Comparison of ENCODE assay signal across 10 cellular contexts in the genomic region with DNA sequence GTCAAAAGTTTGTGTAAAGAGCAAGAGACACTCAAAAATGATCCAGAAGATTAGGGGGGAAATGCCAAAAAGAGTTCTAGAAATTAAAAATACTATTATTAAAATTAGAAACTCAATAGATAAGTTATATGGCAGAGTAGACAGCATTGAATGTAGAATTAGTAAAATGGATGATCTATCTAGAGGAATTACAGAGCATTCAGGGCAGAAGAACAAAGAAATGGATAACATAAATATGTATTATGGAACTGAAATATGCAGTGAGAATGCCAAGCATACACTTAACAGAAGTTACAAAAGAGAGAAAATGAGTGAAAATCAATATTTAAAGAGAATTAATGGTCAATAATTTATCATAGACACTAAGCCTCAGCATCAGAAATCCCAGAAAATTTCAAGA. TPM values are rescaled to one million over a fixed set of nuclear protein-coding genes. Genes with fewer than 3 reads are reported as not detected.
"Had no signal": no experiment of that assay in that cellular context is flagged by ENCODE, and none has a peak within 500 bp of the region (broad histone marks: within the 10 kb centered on the region; RNA-seq: fewer than 3 reads in every experiment).

No MANE protein-coding gene starts in this region.

- H3K4me2 ChIP-seq: KMS-11 had no signal

- H3K27me3 Mint-ChIP-seq: IgD-negative memory B cell had no signal

- DNase-seq: IMR-90, KBM-7, KG1 had no signal

- H3K27ac Mint-ChIP-seq: IgD-negative memory B cell had no signal

- H3K4me3 ChIP-seq: K562 had no signal

- H3K27ac ChIP-seq: HL-60, KMS-11 had no signal

- H3K4me3 Mint-ChIP-seq: IgD-negative memory B cell had no signal

- ATAC-seq: HepG2, K562 had no signal

- H3K9ac ChIP-seq: KMS-11 had no signal

- H3K4me1 Mint-ChIP-seq: IgD-negative memory B cell had no signal

RNA-seq across cellular contexts. Expression of a gene that starts 33.2 kb away (rescaled TPM):
- total RNA-seq: HepG2, HT-29, HT1080, IMR-90, K562 had no signal
- polyA plus RNA-seq: HepG2, IgD-negative memory B cell, IMR-90, K562 had no signal

RNA-seq across cellular contexts. Expression of a gene that starts 53.9 kb away (rescaled TPM):
- total RNA-seq: HepG2, HT-29, HT1080, IMR-90, K562 had no signal
- polyA plus RNA-seq: HepG2, IgD-negative memory B cell, K562 had no signal

RNA-seq across cellular contexts. Expression of a gene that starts 56.3 kb away (rescaled TPM):
- total RNA-seq: HepG2, HT-29, HT1080, IMR-90, K562 had no signal
- polyA plus RNA-seq: HepG2, IgD-negative memory B cell, IMR-90, K562 had no signal
